In the genomic region with DNA sequence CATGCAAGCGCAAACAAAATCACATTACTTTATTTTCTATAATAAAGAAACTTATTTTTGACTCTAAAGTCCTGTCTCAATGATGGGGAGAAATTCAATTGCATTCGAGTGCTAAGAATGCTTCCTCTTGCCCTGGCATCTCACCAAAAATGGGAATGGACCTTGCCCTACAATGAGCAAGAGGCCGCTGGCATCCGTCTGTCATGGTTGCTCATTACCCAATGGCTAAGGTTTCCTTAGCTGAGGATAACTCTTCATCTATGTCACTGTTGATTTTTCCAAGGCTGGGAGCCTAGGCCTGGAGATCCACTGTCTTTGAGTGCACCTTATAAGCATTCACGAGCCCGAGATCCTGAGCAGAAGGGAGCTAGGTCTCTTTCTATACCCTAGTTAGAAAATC, we compare ENCODE assay signal across 17 cellular contexts.
DNase-seq lines count a peak whose midpoint lies in the region; ATAC-seq, FAIRE-seq and TF ChIP-seq lines count a peak whose summit lies in the region.
"Had no signal": no experiment of that assay in that cellular context is flagged by ENCODE, and none has a peak within 500 bp of the region (broad histone marks: within the 10 kb centered on the region; RNA-seq: fewer than 3 reads in every experiment).

No MANE protein-coding gene starts in this region.

- FAIRE-seq in small intestine (lab: Jason Lieb, UNC) = no peak
- FAIRE-seq: GM19239 had no signal

- 18 to 61% (median 30%) methylated on average over 6 of the region's 6 CpGs for WGBS in small intestine, 3 donors

- H3K9me3 Mint-ChIP-seq in mesothelial cell of epicardium (no peaks in the 10 kb centered on the region), endothelial cell (ENCODE audit: unreplicated experiment) (no peaks in the 10 kb centered on the region)
- H3K9me3 Mint-ChIP-seq in activated T-helper 17 cell treated with anti-CD3 and anti-CD28 coated beads, Interleukin-2, amount 50 U/mL, for 72 hours = peaks cover 2% of the 10 kb centered on the region

- H3K9me3 ChIP-seq in small intestine (ENCODE audit: control insufficient read depth, low read depth) = no peaks in the 10 kb centered on the region
- H3K9me3 ChIP-seq: MG63, SJCRH30 had no signal

- H3K27me3 Mint-ChIP-seq in mesothelial cell of epicardium (ENCODE audit: low read depth) (no peaks in the 10 kb centered on the region), endothelial cell (ENCODE audit: unreplicated experiment) (no peaks in the 10 kb centered on the region)
- no peaks in the 10 kb centered on the region for H3K27me3 Mint-ChIP-seq in activated T-helper 17 cell treated with anti-CD3 and anti-CD28 coated beads, Interleukin-2, amount 50 U/mL, for 72 hours

- H3K36me3 ChIP-seq in small intestine (ENCODE audit: control insufficient read depth in 2 of 2, insufficient read depth in 2 of 2, low read length in 2 of 2) = no peaks in the 10 kb centered on the region
- H3K36me3 ChIP-seq: MG63, SJCRH30 had no signal

- no peak overlapping the region for H3K4me3 Mint-ChIP-seq in mesothelial cell of epicardium
- no peak overlapping the region for H3K4me3 Mint-ChIP-seq in activated T-helper 17 cell treated with anti-CD3 and anti-CD28 coated beads, Interleukin-2, amount 50 U/mL, for 72 hours
- H3K4me3 Mint-ChIP-seq in endothelial cell (ENCODE audit: unreplicated experiment) = no peak overlapping the region

- TF ChIP-seq CTCF in epithelial cell of proximal tubule (conservative IDR thresholded peaks at IDR 0.05; ENCODE audit: low read depth, low read length) = no peak
- no peak for TF ChIP-seq CTCF in mesothelial cell of epicardium (IDR thresholded peaks at IDR 0.05; ENCODE audit: unreplicated experiment)
- no peak for TF ChIP-seq CTCF in endothelial cell (IDR thresholded peaks at IDR 0.05; ENCODE audit: unreplicated experiment)

- no peak for ATAC-seq in activated T-helper 17 cell treated with anti-CD3 and anti-CD28 coated beads, Interleukin-2, amount 50 U/mL, for 72 hours (replicated peaks)

- peak overlapping the region; percentile 92 for H3K27ac Mint-ChIP-seq in mesothelial cell of epicardium
- H3K27ac Mint-ChIP-seq in activated T-helper 17 cell treated with anti-CD3 and anti-CD28 coated beads, Interleukin-2, amount 50 U/mL, for 72 hours = no peak overlapping the region
- no peak overlapping the region for H3K27ac Mint-ChIP-seq in endothelial cell (ENCODE audit: unreplicated experiment)

- H3K4me1 Mint-ChIP-seq in mesothelial cell of epicardium = peaks cover 77% of the 10 kb centered on the region
- no peaks in the 10 kb centered on the region for H3K4me1 Mint-ChIP-seq in activated T-helper 17 cell treated with anti-CD3 and anti-CD28 coated beads, Interleukin-2, amount 50 U/mL, for 72 hours
- H3K4me1 Mint-ChIP-seq in endothelial cell (ENCODE audit: unreplicated experiment) = peaks cover 9% of the 10 kb centered on the region

- H3K27me3 ChIP-seq in small intestine (ENCODE audit: control insufficient read depth in 2 of 2, insufficient read depth in 2 of 2, low read length in 2 of 2) = no peaks in the 10 kb centered on the region
- H3K27me3 ChIP-seq: MG63, SJCRH30 had no signal

- DNase-seq in HT-29 (ENCODE audit: low spot score) (peak; percentile 4), epithelial cell of proximal tubule (ENCODE audit: low read depth) (peak; percentile 71), mesothelial cell of epicardium (ENCODE audit: low spot score in 2 of 2, unreplicated experiment in 2 of 2) (no peak), small intestine (peak; percentile 86), RPMI8226 (no peak), endothelial cell (ENCODE audit: low spot score) (no peak)
- DNase-seq: H7; IMR-90; Karpas-422; MG63; NCI-H1105; NCI-H1694; NK-92 treated with Interleukin-12 subunit alpha and Interleukin-12 subunit beta, amount 100 ng/mL, for 24 hours; SJCRH30 had no signal

- no peak overlapping the region for H3K4me3 ChIP-seq in epithelial cell of proximal tubule (ENCODE audit: low read depth, low read length)
- H3K4me3 ChIP-seq in small intestine (ENCODE audit: low read depth in 1 of 2, low read length in 2 of 2) = no peak overlapping the region
- H3K4me3 ChIP-seq: MG63, SJCRH30 had no signal

- no peak overlapping the region for H3K27ac ChIP-seq in small intestine (ENCODE audit: low read depth in 1 of 2, low read length in 1 of 2)
- H3K27ac ChIP-seq: C4-2B, SJCRH30 had no signal

- H3K36me3 Mint-ChIP-seq in mesothelial cell of epicardium (no peaks in the 10 kb centered on the region), endothelial cell (ENCODE audit: low read depth, unreplicated experiment) (no peaks in the 10 kb centered on the region)
- no peaks in the 10 kb centered on the region for H3K36me3 Mint-ChIP-seq in activated T-helper 17 cell treated with anti-CD3 and anti-CD28 coated beads, Interleukin-2, amount 50 U/mL, for 72 hours (ENCODE audit: low read depth)

- H3K4me1 ChIP-seq in small intestine (ENCODE audit: control insufficient read depth in 2 of 2, insufficient read depth in 1 of 2, low read depth in 1 of 2, low read length in 1 of 2) = peaks cover 0 to 6% of the 10 kb centered on the region in 2 donors

Comparison
In these comparisons a context has a peak if more than half of its experiments do, and no peak if none do; other contexts are left out.
1. DNase-seq: peak in HT-29 (single experiment), epithelial cell of proximal tubule (single experiment) and small intestine (single experiment); none in mesothelial cell of epicardium (0 of 2), RPMI8226 (single experiment) and endothelial cell (single experiment).